Comparison of ENCODE assay signal across 8 cellular contexts in genomic region chr2:105454801-105455485, GRCh38. TPM values are rescaled to one million over a fixed set of nuclear protein-coding genes. Genes with fewer than 3 reads are reported as not detected.
DNase-seq lines count a peak whose midpoint lies in the region; ATAC-seq and TF ChIP-seq lines count a peak whose summit lies in the region.

No MANE protein-coding gene starts in this region.

- H3K4me3 Mint-ChIP-seq in endothelial cell (ENCODE audit: unreplicated experiment) = no peak overlapping the region

- no peak overlapping the region for H4K91ac ChIP-seq in neuronal stem cell (ENCODE audit: low read depth, low read length, poor library complexity)

- no peak overlapping the region for H3K4me3 ChIP-seq in neuronal stem cell (ENCODE audit: low read length in 2 of 2)

- no peak overlapping the region for H3K27ac Mint-ChIP-seq in endothelial cell (ENCODE audit: unreplicated experiment)

- no peak overlapping the region for H3K18ac ChIP-seq in neuronal stem cell (ENCODE audit: low read length)

- H3K4me2 ChIP-seq in neuronal stem cell (ENCODE audit: insufficient read depth, low read length, poor library complexity, severe bottlenecking) = no peak overlapping the region

- H3K4ac ChIP-seq in neuronal stem cell (ENCODE audit: low read length) = no peak overlapping the region

- no peak overlapping the region for H2AK5ac ChIP-seq in neuronal stem cell (ENCODE audit: low read depth, low read length)

- no peaks in the 10 kb centered on the region for H3K9me3 Mint-ChIP-seq in endothelial cell (ENCODE audit: unreplicated experiment)

- no peaks in the 10 kb centered on the region for H3K36me3 ChIP-seq in neuronal stem cell (replicated peaks in 1 of 2; ENCODE audit: control insufficient read depth in 2 of 2, insufficient read depth in 2 of 2, low read length in 2 of 2)

- no peak overlapping the region for H2BK12ac ChIP-seq in neuronal stem cell (ENCODE audit: low read length)

- H3K14ac ChIP-seq in neuronal stem cell (ENCODE audit: low read length) = no peak overlapping the region

- H3K23ac ChIP-seq in neuronal stem cell (ENCODE audit: low read depth, low read length, poor library complexity) = no peak overlapping the region

- H3K36me3 Mint-ChIP-seq in endothelial cell (ENCODE audit: low read depth, unreplicated experiment) = no peaks in the 10 kb centered on the region

- peak overlapping the region; percentile 41 for H2AFZ ChIP-seq in neuronal stem cell (ENCODE audit: low read length)

- no peak overlapping the region for H3K9ac ChIP-seq in neuronal stem cell (ENCODE audit: low read depth, low read length, poor library complexity)

- H4K8ac ChIP-seq in neuronal stem cell (ENCODE audit: low read depth, low read length) = no peak overlapping the region

- no peak overlapping the region for H2BK120ac ChIP-seq in neuronal stem cell (ENCODE audit: low read depth, low read length)

- H3K27ac ChIP-seq in neuronal stem cell (replicated peaks; ENCODE audit: low read length) = no peak overlapping the region

- H3K4me1 ChIP-seq in neuronal stem cell (ENCODE audit: control insufficient read depth in 2 of 2, insufficient read depth in 1 of 2, low read depth in 1 of 2, low read length in 2 of 2) = no peaks in the 10 kb centered on the region

- H3K27me3 Mint-ChIP-seq in endothelial cell (ENCODE audit: unreplicated experiment) = peaks cover 2% of the 10 kb centered on the region

- DNase-seq in NCI-H2196 (lab: John Stamatoyannopoulos, UW; ENCODE audit: unreplicated experiment) (peak; percentile 23), NCI-H2196 treated with DMSO at 0.1 percent for 48 hours (lab: John Stamatoyannopoulos, UW; ENCODE audit: unreplicated experiment) (no peak), NOMO-1 treated with DMSO at 0.1 percent for 48 hours (lab: John Stamatoyannopoulos, UW; ENCODE audit: unreplicated experiment) (peak; percentile 61), endothelial cell (ENCODE audit: low spot score) (no peak), neuronal stem cell (ENCODE audit: low spot score) (no peak)
- DNase-seq in stimulated activated CD4-positive, alpha-beta T cell treated with anti-CD3 and anti-CD28 coated beads, Interleukin-2, amount 100 ng/mL, for 48 hours = no peak
- no peak for DNase-seq in activated CD4-positive, alpha-beta T cell treated with anti-CD3 and anti-CD28 coated beads for 4 hours

- WGBS in neuronal stem cell (ENCODE audit: extremely low coverage in 2 of 2, insufficient read length in 2 of 2, insufficient replicate concordance in 1 of 2), 2 donors = no CpG with 5 or more reads among the region's 6 CpGs

- no peak overlapping the region for H2BK15ac ChIP-seq in neuronal stem cell (ENCODE audit: low read length)

- no peak overlapping the region for H2BK5ac ChIP-seq in neuronal stem cell (ENCODE audit: low read length)

- TF ChIP-seq CTCF in endothelial cell (IDR thresholded peaks at IDR 0.05; ENCODE audit: unreplicated experiment) = peak; percentile 14

- ATAC-seq in GM18519 (IDR thresholded peaks at IDR 0.05; ENCODE audit: low FRiP score, unreplicated experiment) = no peak

- H3K27me3 ChIP-seq in neuronal stem cell (ENCODE audit: control insufficient read depth in 3 of 3, insufficient read depth in 3 of 3, low read depth in 1 of 3, low read length in 3 of 3) = no peaks in the 10 kb centered on the region

- no peaks in the 10 kb centered on the region for H3K79me1 ChIP-seq in neuronal stem cell (ENCODE audit: low read depth, low read length)

- H3K4me1 Mint-ChIP-seq in endothelial cell (ENCODE audit: unreplicated experiment) = no peaks in the 10 kb centered on the region

- no peaks in the 10 kb centered on the region for H3K9me3 ChIP-seq in neuronal stem cell (replicated peaks in 1 of 2; ENCODE audit: control insufficient read depth in 2 of 2, insufficient read depth in 1 of 2, low read depth in 1 of 2, low read length in 2 of 2)

RNA-seq across cellular contexts. Expression of gene FHL2, which starts 56.1 kb away (rescaled TPM):
- 18.5 TPM for total RNA-seq in endothelial cell (ENCODE audit: unreplicated experiment)
- polyA plus RNA-seq in neuronal stem cell (2013, experiment 1 of 2) = 10.6 TPM
- 10.4 TPM for polyA plus RNA-seq in neuronal stem cell (2013, experiment 2 of 2)

Comparison
In these comparisons a context has a peak if more than half of its experiments do, and no peak if none do; other contexts are left out.
1. DNase-seq: peak in NCI-H2196 (single experiment) and NOMO-1 treated with DMSO at 0.1 percent for 48 hours (single experiment); none in NCI-H2196 treated with DMSO at 0.1 percent for 48 hours (single experiment), endothelial cell (single experiment), neuronal stem cell (single experiment), stimulated activated CD4-positive, alpha-beta T cell treated with anti-CD3 and anti-CD28 coated beads, Interleukin-2, amount 100 ng/mL, for 48 hours (0 of 2) and activated CD4-positive, alpha-beta T cell treated with anti-CD3 and anti-CD28 coated beads for 4 hours (0 of 2).